In genomic region chr6:146892283-146892612, GRCh38 we compare ENCODE assay signal across 21 cellular contexts.
"Had no signal": no experiment of that assay in that cellular context is flagged by ENCODE, and none has a peak within 500 bp of the region (broad histone marks: within the 10 kb centered on the region; RNA-seq: fewer than 3 reads in every experiment).

No MANE protein-coding gene starts in this region.

- H3K4me1 Mint-ChIP-seq: naive thymus-derived CD8-positive, alpha-beta T cell; T-cell had no signal

- ATAC-seq: activated CD4-positive, CD25-positive, alpha-beta regulatory T cell treated with anti-CD3 and anti-CD28 coated beads, Interleukin-2, amount 50 U/mL, for 24 hours; left lobe of liver; naive thymus-derived CD8-positive, alpha-beta T cell; right cardiac atrium; stimulated activated naive CD8-positive, alpha-beta T cell treated with anti-CD3 and anti-CD28 coated beads, Interleukin-15, Interleukin-2, amounts not matched to agents 100 U/mL and 50 U/mL, for 24 hours; T-cell had no signal

- H3K9me3 ChIP-seq: ascending aorta, mucosa of descending colon, prostate gland, suprapubic skin had no signal

- H3K36me3 ChIP-seq: ascending aorta, prostate gland, suprapubic skin had no signal

- H3K79me2 ChIP-seq: hepatocyte had no signal

- H3K4me3 ChIP-seq: ascending aorta, dorsolateral prefrontal cortex, hepatocyte, mucosa of descending colon, prostate gland, skin epidermis, suprapubic skin had no signal

- H3K4me2 ChIP-seq: hepatocyte had no signal

- H3K36me3 Mint-ChIP-seq: naive thymus-derived CD8-positive, alpha-beta T cell; T-cell; type B pancreatic cell had no signal

- H3K4me3 Mint-ChIP-seq: activated T-helper 1 cell treated with anti-CD3 and anti-CD28 coated beads, Interleukin-12 subunit alpha, Interleukin-12 subunit beta, Interleukin-2, Interleukin-4 antibody, amounts not matched to agents 30 ng/mL and 10 ng/mL and 1 ng/mL, durations not matched to agents 14 hours and 24 hours and 36 hours; endodermal cell; naive thymus-derived CD8-positive, alpha-beta T cell; T-cell; type B pancreatic cell had no signal

- H3K27me3 ChIP-seq: ascending aorta, dorsolateral prefrontal cortex, hepatocyte, suprapubic skin had no signal

- H3K27ac ChIP-seq: ascending aorta, dorsolateral prefrontal cortex, hepatocyte, prostate gland, suprapubic skin had no signal

- H2AFZ ChIP-seq: hepatocyte had no signal

- H3K27ac Mint-ChIP-seq: activated T-helper 1 cell treated with anti-CD3 and anti-CD28 coated beads, Interleukin-12 subunit alpha, Interleukin-12 subunit beta, Interleukin-2, Interleukin-4 antibody, amounts not matched to agents 30 ng/mL and 10 ng/mL and 1 ng/mL, durations not matched to agents 14 hours and 24 hours and 36 hours; endodermal cell; naive thymus-derived CD8-positive, alpha-beta T cell; T-cell; type B pancreatic cell had no signal

- H3K4me1 ChIP-seq: ascending aorta, prostate gland, suprapubic skin had no signal

- H3K9me3 Mint-ChIP-seq: activated T-helper 1 cell treated with anti-CD3 and anti-CD28 coated beads, Interleukin-12 subunit alpha, Interleukin-12 subunit beta, Interleukin-2, Interleukin-4 antibody, amounts not matched to agents 30 ng/mL and 10 ng/mL and 1 ng/mL, durations not matched to agents 14 hours and 24 hours and 36 hours; endodermal cell; naive thymus-derived CD8-positive, alpha-beta T cell; T-cell had no signal

- DNase-seq: activated CD4-positive, alpha-beta T cell treated with anti-CD3 and anti-CD28 coated beads, Interleukin-2, amount 50 U/mL, for 1 hour; activated CD8-positive, alpha-beta memory T cell treated with anti-CD3 and anti-CD28 coated beads for 24 hours; activated naive CD4-positive, alpha-beta T cell treated with Interleukin-2 at 50 U/mL for 16 hours; dorsolateral prefrontal cortex; endodermal cell; mucosa of descending colon; naive thymus-derived CD8-positive, alpha-beta T cell; nucleus accumbens; right cardiac atrium; stimulated activated naive CD8-positive, alpha-beta T cell treated with anti-CD3 and anti-CD28 coated beads, Interleukin-15, Interleukin-2, amounts not matched to agents 100 U/mL and 50 U/mL, for 24 hours; T-cell; T1000 had no signal
